Comparison of ENCODE assay signal across 8 cellular contexts in the genomic region with DNA sequence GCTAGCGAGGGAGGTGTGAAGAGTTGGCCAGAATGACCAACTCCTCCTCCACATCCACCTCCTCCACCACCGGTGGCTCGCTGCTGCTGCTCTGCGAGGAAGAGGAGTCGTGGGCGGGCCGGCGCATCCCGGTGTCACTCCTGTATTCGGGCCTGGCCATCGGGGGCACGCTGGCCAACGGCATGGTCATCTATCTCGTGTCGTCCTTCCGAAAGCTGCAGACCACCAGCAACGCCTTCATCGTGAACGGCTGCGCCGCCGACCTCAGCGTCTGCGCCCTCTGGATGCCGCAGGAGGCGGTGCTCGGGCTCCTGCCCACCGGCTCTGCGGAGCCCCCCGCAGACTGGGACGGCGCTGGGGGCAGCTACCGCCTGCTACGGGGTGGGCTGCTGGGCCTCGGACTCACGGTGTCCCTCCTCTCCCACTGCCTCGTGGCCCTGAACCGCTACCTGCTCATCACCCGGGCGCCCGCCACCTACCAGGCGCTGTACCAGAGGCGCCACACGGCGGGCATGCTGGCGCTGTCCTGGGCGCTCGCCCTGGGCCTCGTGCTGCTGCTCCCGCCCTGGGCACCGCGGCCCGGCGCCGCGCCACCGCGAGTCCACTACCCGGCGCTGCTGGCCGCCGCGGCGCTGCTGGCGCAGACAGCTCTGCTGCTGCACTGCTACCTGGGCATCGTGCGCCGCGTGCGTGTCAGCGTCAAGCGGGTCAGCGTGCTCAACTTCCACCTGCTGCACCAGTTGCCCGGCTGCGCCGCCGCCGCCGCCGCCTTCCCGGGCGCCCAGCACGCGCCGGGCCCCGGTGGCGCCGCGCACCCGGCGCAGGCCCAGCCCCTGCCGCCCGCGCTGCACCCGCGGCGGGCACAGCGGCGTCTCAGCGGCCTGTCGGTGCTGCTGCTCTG. TPM values are rescaled to one million over a fixed set of nuclear protein-coding genes. Genes with fewer than 3 reads are reported as not detected.
DNase-seq lines count a peak whose midpoint lies in the region; ATAC-seq, FAIRE-seq and TF ChIP-seq lines count a peak whose summit lies in the region.

No MANE protein-coding gene starts in this region.

- H3K27ac ChIP-seq in PC-3 (ENCODE audit: low read length) (no peak overlapping the region), body of pancreas (no peak overlapping the region), keratinocyte (ENCODE audit: control insufficient read depth, insufficient read depth, low read length) (no peak overlapping the region)

- no peak for TF ChIP-seq POLR2A in body of pancreas (IDR thresholded peaks at IDR 0.05)

- H3K79me2 ChIP-seq in PC-3 (ENCODE audit: low read length), result no peaks in the 10 kb centered on the region
- no peaks in the 10 kb centered on the region for H3K79me2 ChIP-seq in keratinocyte (ENCODE audit: control insufficient read depth, insufficient read depth, low read length)

- H3K36me3 ChIP-seq in PC-3 (ENCODE audit: low read depth, low read length), result no peaks in the 10 kb centered on the region
- H3K36me3 ChIP-seq in body of pancreas (replicated peaks in 1 of 2; ENCODE audit: insufficient read depth in 1 of 2, low read depth in 2 of 2), result no peaks in the 10 kb centered on the region
- no peaks in the 10 kb centered on the region for H3K36me3 ChIP-seq in keratinocyte (ENCODE audit: control insufficient read depth in 2 of 2, extremely low read depth in 1 of 2, insufficient read depth in 2 of 2, low read length in 2 of 2)

- H3K9me3 ChIP-seq in PC-3 (ENCODE audit: low read length) (no peaks in the 10 kb centered on the region), body of pancreas (no peaks in the 10 kb centered on the region), keratinocyte (ENCODE audit: control insufficient read depth, low read depth, low read length) (no peaks in the 10 kb centered on the region)

- H3K9ac ChIP-seq in PC-3 (ENCODE audit: low read length) (no peak overlapping the region), keratinocyte (ENCODE audit: control insufficient read depth, extremely low read depth, insufficient read depth, low read length) (no peak overlapping the region)

- ATAC-seq in PC-3 (peak; percentile 72), body of pancreas (peak; percentile 67), GM21576 (IDR thresholded peaks at IDR 0.05; ENCODE audit: unreplicated experiment) (no peak)

- H4K20me1 ChIP-seq in PC-3 (ENCODE audit: low read length) (no peaks in the 10 kb centered on the region), keratinocyte (ENCODE audit: control insufficient read depth, extremely low read depth, insufficient read depth, low read length) (no peaks in the 10 kb centered on the region)

- H2AFZ ChIP-seq in PC-3 (ENCODE audit: low read length) (peak overlapping the region; percentile 73), keratinocyte (ENCODE audit: control insufficient read depth, low read length) (peak overlapping the region; percentile 47)

- H3K27me3 ChIP-seq in PC-3 (ENCODE audit: low read length) (peaks cover 37% of the 10 kb centered on the region), body of pancreas (peaks cover 0 to 8% of the 10 kb centered on the region in 2 donors), keratinocyte (ENCODE audit: control insufficient read depth, extremely low read depth, insufficient read depth, low read length) (peaks cover 43% of the 10 kb centered on the region)

- no peaks in the 10 kb centered on the region for H3F3A ChIP-seq in PC-3 (ENCODE audit: low read length, unreplicated experiment)

- 1 to 3% methylated on average over 12 to 99 of the region's 101 CpGs for WGBS in body of pancreas, 2 donors

- DNase-seq in NCI-H2227 (lab: John Stamatoyannopoulos, UW; ENCODE audit: unreplicated experiment) (peak; percentile 50), NCI-H2227 treated with DMSO at 0.1 percent for 48 hours (lab: John Stamatoyannopoulos, UW) (no peak), PC-3 (peak; percentile 45), body of pancreas (peak; percentile 21 to 59 (median 34)), keratinocyte (ENCODE audit: low read depth, low spot score) (no peak), SHP77 treated with DMSO at 0.1 percent for 48 hours (lab: John Stamatoyannopoulos, UW) (no peak)
- DNase-seq in stimulated activated CD4-positive, alpha-beta T cell treated with anti-CD3 and anti-CD28 coated beads, Interleukin-15, amount 100 ng/mL, for 24 hours, result peak; percentile 63

- dilution Hi-C loops in keratinocyte (cut with MboI; ENCODE audit: extremely low pct_ligation_motif_present, low sequenced_read_pairs), result no loop called here

- no TSS peak for BruUV-seq in PC-3 (replicated peaks; lab: Mats Ljungman, UMichigan)

- no peak for TF ChIP-seq CTCF in PC-3 (conservative IDR thresholded peaks at IDR 0.05; ENCODE audit: low read depth, low read length)
- no peak for TF ChIP-seq CTCF in body of pancreas (IDR thresholded peaks at IDR 0.05)
- TF ChIP-seq CTCF in keratinocyte (optimal IDR thresholded peaks at IDR 0.05 in 1 of 3, IDR thresholded peaks at IDR 0.05 in 1 of 3, conservative IDR thresholded peaks at IDR 0.05 in 1 of 3; ENCODE audit: extremely low read depth in 1 of 3, insufficient read depth in 2 of 3, low read length in 3 of 3), result no peak

- intact Hi-C loops in PC-3 (cut with micrococcal nuclease), result no loop called here
- intact Hi-C loops in body of pancreas (cut with DNase I), result no loop called here

- CTCF ChIA-PET in PC-3 (lab: Charles Lee), result no interaction called here

- FAIRE-seq in keratinocyte (lab: Jason Lieb, UNC), result no peak

- H3K4me1 ChIP-seq in PC-3 (ENCODE audit: insufficient read depth, low read length), result peaks cover 9% of the 10 kb centered on the region
- peaks cover 20% of the 10 kb centered on the region for H3K4me1 ChIP-seq in body of pancreas
- H3K4me1 ChIP-seq in keratinocyte (ENCODE audit: control insufficient read depth, extremely low read depth, insufficient read depth, low read length), result peaks cover 5% of the 10 kb centered on the region

- H3K9me1 ChIP-seq in keratinocyte (ENCODE audit: control insufficient read depth, extremely low read depth, insufficient read depth, low read length), result no peaks in the 10 kb centered on the region

- H3K9me2 ChIP-seq in PC-3 (replicated peaks; ENCODE audit: low read length), result no peaks in the 10 kb centered on the region

- peak overlapping the region; percentile 58 for H3K4me3 ChIP-seq in PC-3 (ENCODE audit: low read length)
- H3K4me3 ChIP-seq in body of pancreas, result no peak overlapping the region
- H3K4me3 ChIP-seq in keratinocyte (ENCODE audit: control insufficient read depth in 2 of 3, extremely low read depth in 1 of 3, insufficient read depth in 2 of 3, low read depth in 1 of 3, low read length in 3 of 3), result peak overlapping the region in 1 of 3 experiments; percentile 9

- POLR2A ChIA-PET in PC-3 (lab: Charles Lee; ENCODE audit: unreplicated experiment), result no interaction called here

- peak overlapping the region; percentile 82 for H3K4me2 ChIP-seq in PC-3 (ENCODE audit: low read length)
- peak overlapping the region; percentile 33 for H3K4me2 ChIP-seq in keratinocyte (ENCODE audit: control insufficient read depth, extremely low read depth, insufficient read depth, low read depth, low read length)

RNA-seq across cellular contexts. Expression of a gene that starts 1.2 kb away (rescaled TPM):
- 0.26 TPM in 1 of 2 replicates, not detected in the other for total RNA-seq in PC-3 (2014; rRNA removed)
- under 1 TPM in 1 of 2 donors, not detected in 1; 0.26 TPM for total RNA-seq in body of pancreas
- polyA plus RNA-seq in keratinocyte, result not detected in 3 replicates
- polyA plus RNA-seq in keratinocyte (2011; ENCODE audit: low read depth), result not detected
- not detected in 2 replicates for polyA plus RNA-seq in keratinocyte (2011; cell fraction: cytosol; rRNA removed)
- polyA plus RNA-seq in keratinocyte (2011; cell fraction: nucleus; rRNA removed), result not detected in 2 replicates
- polyA plus RNA-seq in keratinocyte (2012; ENCODE audit: low replicate concordance), result not detected in 2 replicates
- not detected in 3 replicates for polyA minus RNA-seq in keratinocyte
- polyA minus RNA-seq in keratinocyte (2011; cell fraction: cytosol; rRNA and poly(A)+ RNA removed), result not detected
- polyA minus RNA-seq in keratinocyte (2011; cell fraction: nucleus; rRNA and poly(A)+ RNA removed), result not detected in 2 replicates

Comparison
In these comparisons a context has a peak if more than half of its experiments do, and no peak if none do; other contexts are left out.
1. DNase-seq: peak in NCI-H2227 (single experiment), PC-3 (single experiment), body of pancreas (4 of 4) and stimulated activated CD4-positive, alpha-beta T cell treated with anti-CD3 and anti-CD28 coated beads, Interleukin-15, amount 100 ng/mL, for 24 hours (single experiment); none in NCI-H2227 treated with DMSO at 0.1 percent for 48 hours (single experiment), keratinocyte (single experiment) and SHP77 treated with DMSO at 0.1 percent for 48 hours (single experiment).